In genomic region chr7:137943132-137943551, GRCh38 we compare ENCODE assay signal across 13 cellular contexts. TPM values are rescaled to one million over a fixed set of nuclear protein-coding genes. Genes with fewer than 3 reads are reported as not detected.
DNase-seq lines count a peak whose midpoint lies in the region; ATAC-seq and TF ChIP-seq lines count a peak whose summit lies in the region.
"Had no signal": no experiment of that assay in that cellular context is flagged by ENCODE, and none has a peak within 500 bp of the region (broad histone marks: within the 10 kb centered on the region; RNA-seq: fewer than 3 reads in every experiment).

No MANE protein-coding gene starts in this region.

- peaks cover 3% of the 10 kb centered on the region for H3F3A ChIP-seq in SK-N-SH (replicated peaks; ENCODE audit: insufficient read depth)

- H3K27ac ChIP-seq in HEK293 (ENCODE audit: extremely low read depth, low read depth, low read length) (no peak overlapping the region), SK-N-SH (ENCODE audit: low read depth in 2 of 2, low read length in 1 of 2) (no peak overlapping the region)
- H3K27ac ChIP-seq: WERI-Rb-1 had no signal

- H3K9ac ChIP-seq in SK-N-SH, result no peak overlapping the region

- 95% methylated on average over 2 of the region's 2 CpGs for WGBS in SK-N-SH (ENCODE audit: low lambda C conversion rate)

- peak; percentile 29 for ATAC-seq in left lobe of liver

- TF ChIP-seq EP300 in SK-N-SH (IDR thresholded peaks at IDR 0.05; ENCODE audit: borderline replicate concordance in 1 of 2, low read depth in 1 of 2, low read length in 1 of 2), result no peak

- no peaks in the 10 kb centered on the region for H3K9me2 ChIP-seq in SK-N-SH

- peaks cover 93% of the 10 kb centered on the region for H3K79me2 ChIP-seq in SK-N-SH (ENCODE audit: insufficient read depth)

- peak; percentile 88 for DNase-seq in brain pericyte (ENCODE audit: low read depth, low spot score)
- no peak for DNase-seq in left lobe of liver (ENCODE audit: low spot score)
- peak; percentile 86 for DNase-seq in smooth muscle cell of the brain vasculature (ENCODE audit: low read depth, low spot score)
- DNase-seq in NK-92 treated with Interleukin-12 subunit alpha and Interleukin-12 subunit beta, amount 100 ng/mL, for 24 hours (lab: John Stamatoyannopoulos, UW), result no peak
- DNase-seq in AML-193 (lab: John Stamatoyannopoulos, UW), result no peak
- DNase-seq in HuH-7 (ENCODE audit: low spot score), result no peak
- DNase-seq in SK-N-SH, result no peak
- DNase-seq: hippocampal formation; KG1; posterior cingulate gyrus; stimulated activated naive B cell treated with anti-CD40 and anti-IgM and Interleukin-4, amounts not matched to agents 10 μg/mL and 1 μg/mL and 100 μg/mL, for 72 hours; WERI-Rb-1 had no signal

- H3K36me3 ChIP-seq in HEK293 (ENCODE audit: control insufficient read depth in 2 of 2, insufficient read depth in 1 of 2, low read length in 2 of 2) (no peaks in the 10 kb centered on the region), SK-N-SH (replicated peaks in 1 of 2; ENCODE audit: control insufficient read depth in 1 of 2, insufficient read depth in 2 of 2, low read length in 1 of 2) (peaks cover 2 to 15% of the 10 kb centered on the region in 2 experiments)
- H3K36me3 ChIP-seq: WERI-Rb-1 had no signal

- H4K20me1 ChIP-seq in SK-N-SH (ENCODE audit: insufficient read depth), result no peaks in the 10 kb centered on the region; the same call in 1 of the 2 replicates

- no peak overlapping the region for H3K4me2 ChIP-seq in SK-N-SH

- TF ChIP-seq RAD21 in SK-N-SH (IDR thresholded peaks at IDR 0.05; ENCODE audit: low read length), result no peak

- H3K4me1 ChIP-seq in HEK293 (ENCODE audit: control insufficient read depth, insufficient read depth, low read length), result no peaks in the 10 kb centered on the region
- H3K4me1 ChIP-seq in SK-N-SH (ENCODE audit: control insufficient read depth in 1 of 2, insufficient read depth in 2 of 2, low read depth in 1 of 2, low read length in 1 of 2), result peaks cover 3 to 6% of the 10 kb centered on the region in 2 experiments; a peak in 2 of 4 replicates

- CTCF ChIA-PET in HEK293 (lab: Yijun Ruan, JAX), result no interaction called here
- CTCF ChIA-PET in SK-N-SH (lab: Yijun Ruan, JAX), result interaction anchor here (1.7 to 2.0 kb wide), 3 partner anchors 10 to 59 kb away, joined by 5 to 6 read pairs (median 5); partner anchors contain the start of gene CREB3L2

- POLR2A ChIA-PET in HEK293 (lab: Yijun Ruan, JAX) (interaction anchor here (1.0 kb wide), 1 partner anchor 59 kb away, joined by 3 read pairs; the partner anchor contains the start of gene CREB3L2), SK-N-SH (lab: Yijun Ruan, JAX) (no interaction called here)

- no peak overlapping the region for H2AFZ ChIP-seq in SK-N-SH (ENCODE audit: low read depth)

- H3K4me3 ChIP-seq in HEK293 (ENCODE audit: low read depth, low read length), result no peak overlapping the region
- no peak overlapping the region for H3K4me3 ChIP-seq in SK-N-SH (ENCODE audit: low read depth in 2 of 2, low read length in 1 of 2)

- H3K9me3 ChIP-seq in HEK293 (ENCODE audit: control insufficient read depth, insufficient read depth, low read depth, low read length) (no peaks in the 10 kb centered on the region), SK-N-SH (no peaks in the 10 kb centered on the region)

- H3K27me3 ChIP-seq in SK-N-SH (ENCODE audit: insufficient read depth), result no peaks in the 10 kb centered on the region

- TF ChIP-seq CTCF in HEK293 (tag by site-specific recombination; IDR thresholded peaks at IDR 0.05) (no peak), SK-N-SH (IDR thresholded peaks at IDR 0.05) (no peak)

TF ChIP-seq in HEK293, 187 proteins besides CTCF, POLR2A, EP300 and RAD21:
- TF ChIP-seq SP3 (tag by site-specific recombination; IDR thresholded peaks at IDR 0.05) (no peak), ZNF629 (tag by site-specific recombination; IDR thresholded peaks at IDR 0.05) (peak; percentile 57; the same call in 1 of the 2 replicates)

TF ChIP-seq in SK-N-SH, 30 proteins besides CTCF, POLR2A, EP300 and RAD21:
- TF ChIP-seq RXRA (IDR thresholded peaks at IDR 0.05; ENCODE audit: borderline replicate concordance, low read depth) (no peak), SMC3 (IDR thresholded peaks at IDR 0.05; ENCODE audit: low read depth, low read length) (no peak), SIN3A (IDR thresholded peaks at IDR 0.05; ENCODE audit: borderline replicate concordance, low read depth, low read length) (no peak), RCOR1 (IDR thresholded peaks at IDR 0.05; ENCODE audit: low read length) (no peak), MXI1 (IDR thresholded peaks at IDR 0.05; ENCODE audit: low read depth, low read length) (no peak), IRF3 (IDR thresholded peaks at IDR 0.05; ENCODE audit: low read depth, low read length) (no peak), FOXM1 (IDR thresholded peaks at IDR 0.05; ENCODE audit: low read depth) (no peak), ELF1 (IDR thresholded peaks at IDR 0.05) (no peak), TEAD4 (IDR thresholded peaks at IDR 0.05; ENCODE audit: borderline replicate concordance, insufficient read depth) (no peak), NRF1 (IDR thresholded peaks at IDR 0.05; ENCODE audit: low read depth, low read length) (no peak), YY1 (IDR thresholded peaks at IDR 0.05; ENCODE audit: low read depth) (no peak), USF2 (IDR thresholded peaks at IDR 0.05; ENCODE audit: borderline replicate concordance, low read depth, low read length) (no peak), RFX5 (IDR thresholded peaks at IDR 0.05; ENCODE audit: low read length) (no peak), GATA2 (CRISPR knock-in tag; IDR thresholded peaks at IDR 0.05) (no peak)

RNA-seq across cellular contexts. Expression of gene CREB3L2, which starts 58.7 kb away (rescaled TPM):
- total RNA-seq in left lobe of liver, result 27.1 TPM
- 22.9 and 23.5 TPM in 2 replicates for polyA plus RNA-seq in SK-N-SH (2012; rRNA removed)
- polyA plus RNA-seq in SK-N-SH (2012; cell fraction: cytosol; rRNA removed), result 22.5 and 24.7 TPM in 2 replicates
- polyA plus RNA-seq in SK-N-SH (2012; cell fraction: nucleus; rRNA removed), result 14.7 and 18.0 TPM in 2 replicates

Comparison
In these comparisons a context has a peak if more than half of its experiments do, and no peak if none do; other contexts are left out.
1. DNase-seq: peak in brain pericyte (single experiment) and smooth muscle cell of the brain vasculature (single experiment); none in left lobe of liver (single experiment), NK-92 treated with Interleukin-12 subunit alpha and Interleukin-12 subunit beta, amount 100 ng/mL, for 24 hours (single experiment), AML-193 (0 of 2), HuH-7 (single experiment) and SK-N-SH (single experiment).